Comparison of ENCODE assay signal across 8 cellular contexts in the genomic region with DNA sequence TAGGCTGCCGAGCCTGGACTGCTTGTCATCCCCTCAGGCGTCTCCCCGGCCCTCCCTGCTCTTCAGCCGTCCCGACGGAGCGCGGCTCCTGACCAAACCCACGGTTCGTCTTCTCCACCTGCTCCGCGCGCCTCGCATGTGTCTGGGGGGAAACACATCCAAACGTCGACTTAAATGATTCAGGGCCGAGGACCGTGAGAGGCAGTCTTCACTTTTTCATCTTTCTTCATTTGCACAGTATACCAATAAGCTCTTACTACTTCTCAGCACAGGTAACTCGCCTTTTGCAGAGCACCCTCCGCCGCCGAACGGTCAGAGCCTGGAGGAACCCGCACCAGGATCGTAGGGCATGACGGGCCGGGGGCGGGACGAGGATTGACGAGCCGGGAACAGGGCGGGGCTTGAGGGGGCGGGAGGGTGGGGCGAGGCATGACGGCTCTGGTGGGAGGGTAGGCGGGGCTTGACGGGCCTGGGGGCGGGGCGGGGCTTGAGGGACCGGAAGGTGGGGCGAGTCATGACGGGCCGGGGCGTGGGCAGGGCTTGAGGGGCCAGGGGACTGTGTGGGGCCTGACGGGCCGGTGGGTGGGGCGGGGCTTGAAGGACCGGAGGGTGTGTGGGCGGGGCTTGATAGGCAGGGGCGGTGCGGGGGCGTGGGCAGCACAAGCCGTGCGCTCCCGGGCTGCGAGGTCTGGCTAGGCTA. TPM values are rescaled to one million over a fixed set of nuclear protein-coding genes. Genes with fewer than 3 reads are reported as not detected.
DNase-seq lines count a peak whose midpoint lies in the region; ATAC-seq and TF ChIP-seq lines count a peak whose summit lies in the region.

A gene with protein sequence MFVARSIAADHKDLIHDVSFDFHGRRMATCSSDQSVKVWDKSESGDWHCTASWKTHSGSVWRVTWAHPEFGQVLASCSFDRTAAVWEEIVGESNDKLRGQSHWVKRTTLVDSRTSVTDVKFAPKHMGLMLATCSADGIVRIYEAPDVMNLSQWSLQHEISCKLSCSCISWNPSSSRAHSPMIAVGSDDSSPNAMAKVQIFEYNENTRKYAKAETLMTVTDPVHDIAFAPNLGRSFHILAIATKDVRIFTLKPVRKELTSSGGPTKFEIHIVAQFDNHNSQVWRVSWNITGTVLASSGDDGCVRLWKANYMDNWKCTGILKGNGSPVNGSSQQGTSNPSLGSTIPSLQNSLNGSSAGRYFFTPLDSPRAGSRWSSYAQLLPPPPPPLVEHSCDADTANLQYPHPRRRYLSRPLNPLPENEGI (plus strand): TSS at position 657 of the 700 bp plus-strand sequence. CDS start 111 bp downstream, outside the sequence.

- intact Hi-C loops in naive thymus-derived CD4-positive, alpha-beta T cell (cut with micrococcal nuclease), result loop anchor here (1.0 to 5.0 kb wide), 17 partner anchors 13 to 1097 kb away; partner anchors contain the start of genes AFG3L2 (in 2 of the 2), CEP192 (in 2 of the 2), CEP76 (in 2 of the 2) and FAM210A (in 1 of the 2)

- CTCF ChIA-PET in naive thymus-derived CD4-positive, alpha-beta T cell (lab: Charles Lee), result interaction anchor here (1.0 to 1.1 kb wide), 2 partner anchors 245 to 557 kb away, joined by 3 to 4 read pairs; partner anchors contain the start of gene CEP76

- H3K4me3 Mint-ChIP-seq in naive thymus-derived CD4-positive, alpha-beta T cell, result peak within 1 kb of the TSS; percentile 89 to 98 (median 95)
- H3K4me3 Mint-ChIP-seq in stimulated activated memory B cell treated with anti-CD40 and anti-IgM and Interleukin-4, amounts not matched to agents 10 μg/mL and 1 μg/mL and 100 μg/mL, for 72 hours, result peak within 1 kb of the TSS; percentile 91

- H3K9ac ChIP-seq in DND-41 (ENCODE audit: low read depth, low read length), result peak within 1 kb of the TSS; percentile 74

- TF ChIP-seq CTCF in DND-41 (IDR thresholded peaks at IDR 0.05; ENCODE audit: borderline replicate concordance, extremely low read depth, low read length, poor library complexity, severe bottlenecking), result no peak
- no peak for TF ChIP-seq CTCF in LNCaP clone FGC (IDR thresholded peaks at IDR 0.05; ENCODE audit: control insufficient read depth, extremely low read depth, insufficient read depth)

- H3K27me3 Mint-ChIP-seq in naive thymus-derived CD4-positive, alpha-beta T cell, result no peaks in the 10 kb centered on the region
- no peaks in the 10 kb centered on the region for H3K27me3 Mint-ChIP-seq in stimulated activated memory B cell treated with anti-CD40 and anti-IgM and Interleukin-4, amounts not matched to agents 10 μg/mL and 1 μg/mL and 100 μg/mL, for 72 hours

- peak; percentile 98 for DNase-seq in DND-41
- peak; percentile 90 for DNase-seq in GOT3 (lab: John Stamatoyannopoulos, UW)
- peak; percentile 88 for DNase-seq in LNCaP clone FGC (ENCODE audit: low read depth)
- peak; percentile 99 for DNase-seq in RPMI8226
- peak; percentile 98 for DNase-seq in activated T-helper 1 cell treated with anti-CD3 and anti-CD28 coated beads, Interleukin-2, amount 50 U/mL, for 16 hours (ENCODE audit: low read depth in 1 of 2, low spot score in 1 of 2)
- peak; percentile 98 for DNase-seq in fibroblast of gingiva (ENCODE audit: low read depth)
- DNase-seq in naive thymus-derived CD4-positive, alpha-beta T cell, result peak in 7 of 9 donors; percentile 95 to 99 (median 97)

- H3K36me3 Mint-ChIP-seq in naive thymus-derived CD4-positive, alpha-beta T cell, result peaks cover 0 to 22% (median 0%) of the 10 kb centered on the region in 5 donors
- H3K36me3 Mint-ChIP-seq in stimulated activated memory B cell treated with anti-CD40 and anti-IgM and Interleukin-4, amounts not matched to agents 10 μg/mL and 1 μg/mL and 100 μg/mL, for 72 hours, result peaks cover 12% of the 10 kb centered on the region

- H3K4me3 ChIP-seq in DND-41 (ENCODE audit: low read depth in 1 of 2, low read length in 2 of 2) (peak within 1 kb of the TSS; percentile 80 to 96), LNCaP clone FGC (ENCODE audit: low read depth, low read length) (peak within 1 kb of the TSS; percentile 69)
- H3K4me3 ChIP-seq in naive thymus-derived CD4-positive, alpha-beta T cell (ENCODE audit: low read length), result peak within 1 kb of the TSS; percentile 78

- peak within 1 kb of the TSS; percentile 87 for H3K4me2 ChIP-seq in DND-41 (ENCODE audit: insufficient read depth, low read length)

- H3K27me3 ChIP-seq in DND-41 (ENCODE audit: insufficient read depth, low read length, poor library complexity), result no peaks in the 10 kb centered on the region
- no peaks in the 10 kb centered on the region for H3K27me3 ChIP-seq in naive thymus-derived CD4-positive, alpha-beta T cell (ENCODE audit: control insufficient read depth in 2 of 2, insufficient read depth in 2 of 2, low read length in 2 of 2)

- H4K20me1 ChIP-seq in DND-41 (ENCODE audit: insufficient read depth, low read length), result no peaks in the 10 kb centered on the region; the same call in 1 of the 2 replicates

- H2AFZ ChIP-seq in DND-41 (ENCODE audit: low read depth, low read length), result peak within 1 kb of the TSS; percentile 95

- H3K79me2 ChIP-seq in DND-41 (ENCODE audit: insufficient read depth, low read length), result peaks cover 59% of the 10 kb centered on the region

- peak within 1 kb of the TSS; percentile 94 for H3K27ac ChIP-seq in DND-41 (ENCODE audit: low read length)
- peak within 1 kb of the TSS; percentile 92 for H3K27ac ChIP-seq in naive thymus-derived CD4-positive, alpha-beta T cell (ENCODE audit: low read depth, low read length)

- H3K9me3 ChIP-seq in DND-41 (ENCODE audit: insufficient read depth, low read length, severe bottlenecking), result no peaks in the 10 kb centered on the region
- no peaks in the 10 kb centered on the region for H3K9me3 ChIP-seq in naive thymus-derived CD4-positive, alpha-beta T cell (ENCODE audit: control insufficient read depth in 2 of 3, low read length in 3 of 3)

- peaks cover 17% of the 10 kb centered on the region; the same call in 1 of the 2 replicates for H3K36me3 ChIP-seq in DND-41 (ENCODE audit: insufficient read depth, low read length)
- H3K36me3 ChIP-seq in naive thymus-derived CD4-positive, alpha-beta T cell (ENCODE audit: control insufficient read depth in 2 of 3, insufficient read depth in 3 of 3, low read length in 3 of 3), result no peaks in the 10 kb centered on the region

- H3K4me1 ChIP-seq in DND-41 (ENCODE audit: insufficient read depth, low read length), result peaks cover 55% of the 10 kb centered on the region
- peaks cover 13 to 15% of the 10 kb centered on the region in 2 donors for H3K4me1 ChIP-seq in naive thymus-derived CD4-positive, alpha-beta T cell (ENCODE audit: control insufficient read depth in 2 of 2, insufficient read depth in 2 of 2, low read length in 2 of 2)

- peak; percentile 80 for ATAC-seq in DND-41 (ENCODE audit: insufficient read depth, low read depth)
- ATAC-seq in naive thymus-derived CD4-positive, alpha-beta T cell, result peak; percentile 94
- peak; percentile 96 for ATAC-seq in stimulated activated memory B cell treated with anti-CD40 and anti-IgM and Interleukin-4, amounts not matched to agents 10 μg/mL and 1 μg/mL and 100 μg/mL, for 72 hours

- peak within 1 kb of the TSS; percentile 93 to 99 (median 97) for H3K27ac Mint-ChIP-seq in naive thymus-derived CD4-positive, alpha-beta T cell
- H3K27ac Mint-ChIP-seq in stimulated activated memory B cell treated with anti-CD40 and anti-IgM and Interleukin-4, amounts not matched to agents 10 μg/mL and 1 μg/mL and 100 μg/mL, for 72 hours, result peak within 1 kb of the TSS; percentile 87

- POLR2A ChIA-PET in naive thymus-derived CD4-positive, alpha-beta T cell (lab: Charles Lee), result interaction anchor here (0.8 to 2.1 kb wide), 10 partner anchors 11 to 1039 kb away, joined by 3 to 16 read pairs (median 4); partner anchors contain the start of genes AFG3L2, CEP192, CEP76 and MPPE1

- H3K4me1 Mint-ChIP-seq in naive thymus-derived CD4-positive, alpha-beta T cell, result peaks cover 15 to 51% (median 42%) of the 10 kb centered on the region in 7 donors
- H3K4me1 Mint-ChIP-seq in stimulated activated memory B cell treated with anti-CD40 and anti-IgM and Interleukin-4, amounts not matched to agents 10 μg/mL and 1 μg/mL and 100 μg/mL, for 72 hours, result peaks cover 34% of the 10 kb centered on the region

- peaks cover 0 to 11% (median 0%) of the 10 kb centered on the region in 11 donors for H3K9me3 Mint-ChIP-seq in naive thymus-derived CD4-positive, alpha-beta T cell
- H3K9me3 Mint-ChIP-seq in stimulated activated memory B cell treated with anti-CD40 and anti-IgM and Interleukin-4, amounts not matched to agents 10 μg/mL and 1 μg/mL and 100 μg/mL, for 72 hours, result no peaks in the 10 kb centered on the region

RNA-seq across cellular contexts. Expression of the gene that starts here (rescaled TPM):
- 10 to 100 TPM; 32.7 to 54.2 (median 34.2) TPM for total RNA-seq in naive thymus-derived CD4-positive, alpha-beta T cell
- 10 to 100 TPM; 28.4 to 34.1 TPM for polyA plus RNA-seq in naive thymus-derived CD4-positive, alpha-beta T cell

Comparison
In these comparisons a context has a peak if more than half of its experiments do, and no peak if none do; other contexts are left out.
1. Peak in every context shown above with its lines: DNase-seq, ATAC-seq, H3K4me3 ChIP-seq and H3K27ac ChIP-seq.